Comparison of ENCODE assay signal across 8 cellular contexts in the genomic region with DNA sequence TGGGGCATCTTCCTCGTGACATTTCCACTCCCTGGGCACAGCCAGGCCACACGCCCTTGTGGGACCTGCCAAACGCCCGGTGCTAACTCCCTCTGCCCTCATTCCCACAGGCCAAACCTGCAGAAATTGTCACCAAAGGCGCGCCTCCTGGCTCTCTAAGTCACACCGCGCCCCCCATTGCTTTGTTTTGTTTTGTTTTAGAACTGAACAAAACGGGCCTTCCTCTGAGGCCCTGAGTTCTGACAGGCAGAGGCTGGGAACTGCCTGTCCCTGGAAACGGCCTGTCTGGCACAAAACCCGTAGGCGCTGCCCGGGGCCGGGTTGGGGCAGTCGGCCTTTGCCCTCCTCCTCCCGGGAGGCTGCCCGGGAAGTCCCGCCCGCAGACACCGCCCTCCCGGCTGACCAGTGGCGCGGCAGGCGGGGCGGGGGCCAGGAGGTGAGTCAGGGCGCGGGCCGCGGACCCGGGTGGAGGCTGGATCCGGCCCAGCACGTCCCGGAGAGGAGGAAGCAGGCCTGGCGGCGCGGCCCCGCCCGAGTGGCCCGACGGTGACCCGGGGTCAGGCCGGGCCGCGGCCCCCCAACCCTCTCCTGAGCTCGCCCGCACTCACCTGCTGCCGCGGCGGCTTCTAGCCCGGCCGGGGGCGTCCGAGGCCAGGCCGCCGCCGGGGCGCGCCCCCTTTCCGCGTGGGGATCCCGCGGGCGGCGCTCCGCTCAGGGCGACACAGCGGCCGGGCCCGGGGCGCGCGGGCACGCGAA. TPM values are rescaled to one million over a fixed set of nuclear protein-coding genes. Genes with fewer than 3 reads are reported as not detected.
DNase-seq lines count a peak whose midpoint lies in the region; ATAC-seq and TF ChIP-seq lines count a peak whose summit lies in the region.

No MANE protein-coding gene starts in this region.

- peak in 1 of 3 donors; percentile 24 for TF ChIP-seq CTCF in lower leg skin (IDR thresholded peaks at IDR 0.05)

- DNase-seq in GM03348 (ENCODE audit: low spot score) (peak; percentile 97), LoVo (ENCODE audit: low spot score) (peak; percentile 77), lower leg skin (ENCODE audit: low spot score in 2 of 2) (peak; percentile 86 to 98), KG1 (lab: John Stamatoyannopoulos, UW) (no peak)
- peak; percentile 19 to 22 for DNase-seq in activated CD4-positive, alpha-beta T cell treated with anti-CD3 and anti-CD28 coated beads, Interleukin-2, amount 50 U/mL, for 24 hours (ENCODE audit: low read depth in 1 of 2, low spot score in 1 of 2)
- peak; percentile 28 for DNase-seq in effector CD8-positive, alpha-beta T cell (lab: John Stamatoyannopoulos, UW)
- peak; percentile 45 to 52 for DNase-seq in stimulated activated CD8-positive, alpha-beta memory T cell treated with anti-CD3 and anti-CD28 coated beads, Interleukin-2, amount 100 ng/mL, for 48 hours (ENCODE audit: low read depth in 2 of 2)

- 0% methylated on average over 10 to 15 of the region's 74 CpGs for WGBS in lower leg skin, 2 donors

- intact Hi-C loops in lower leg skin (cut with DNase I; ENCODE audit: low total_unique reads): no loop called here

- peak overlapping the region; percentile 44 for H3K4me3 ChIP-seq in lower leg skin (ENCODE audit: low read depth, poor library complexity, severe bottlenecking)

- no peak for TF ChIP-seq POLR2A in lower leg skin (IDR thresholded peaks at IDR 0.05)

- peak; percentile 34 for ATAC-seq in GM21825 (IDR thresholded peaks at IDR 0.05; ENCODE audit: unreplicated experiment)

RNA-seq across cellular contexts. Expression of gene SUN2, which starts 0.5 kb away (rescaled TPM):
- 100 to 1,000 TPM; 231 to 344 (median 282) TPM for total RNA-seq in lower leg skin

RNA-seq across cellular contexts. Expression of gene DNAL4, which starts 38.6 kb away (rescaled TPM):
- 10 to 100 TPM; 15.3 to 24.2 (median 23.7) TPM for total RNA-seq in lower leg skin

RNA-seq across cellular contexts. Expression of gene GTPBP1, which starts 49.6 kb away (rescaled TPM):
- 10 to 100 TPM; 53.1 to 79.9 (median 72.7) TPM for total RNA-seq in lower leg skin

RNA-seq across cellular contexts. Expression of gene JOSD1, which starts 54.6 kb away (rescaled TPM):
- 10 to 100 TPM; 52.0 to 90.6 (median 68.0) TPM for total RNA-seq in lower leg skin
